ENCODE assay signal across 8 cellular contexts in the genomic region with DNA sequence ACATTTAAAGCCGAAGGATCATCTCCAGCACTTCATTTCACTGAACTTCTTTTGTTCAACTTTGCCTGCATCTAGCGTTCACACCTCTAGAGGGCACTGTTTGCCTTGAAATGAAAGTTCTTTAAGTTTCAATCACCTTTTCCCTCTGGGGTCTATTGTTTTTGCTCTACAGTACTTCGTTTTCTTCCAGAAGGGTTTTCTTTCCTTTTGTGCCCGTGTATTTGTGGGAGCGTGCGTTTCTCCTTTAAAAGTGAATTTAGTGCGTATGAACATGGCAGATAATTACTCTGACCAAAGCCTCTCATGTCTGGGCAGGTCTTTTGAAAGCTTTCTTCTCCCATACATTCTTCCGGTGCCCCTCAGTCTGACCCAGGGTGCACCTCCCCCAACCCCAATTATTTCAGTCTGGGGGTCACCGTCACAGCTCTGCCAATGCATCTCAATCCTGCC.
DNase-seq lines count a peak whose midpoint lies in the region; ATAC-seq and TF ChIP-seq lines count a peak whose summit lies in the region.

No MANE protein-coding gene starts in this region.

- intact Hi-C loops in breast epithelium (cut with DNase I; ENCODE audit: low total_unique reads) = no loop called here

- DNase-seq in activated T-cell treated with anti-CD3 and anti-CD28 coated beads for 24 hours (ENCODE audit: low read depth) (peak; percentile 12), activated T-cell treated with anti-CD3 and anti-CD28 coated beads for 4 hours (no peak), Kasumi-1 (lab: John Stamatoyannopoulos, UW) (peak; percentile 24 to 55), OCI-M1 (lab: John Stamatoyannopoulos, UW) (peak; percentile 86), breast epithelium (ENCODE audit: low spot score in 2 of 2) (no peak)
- DNase-seq in stimulated activated naive CD4-positive, alpha-beta T cell treated with Interleukin-2 at 50 U/mL for 16 hours (lab: John Stamatoyannopoulos, UW) = peak; percentile 1

- H3K27ac ChIP-seq in breast epithelium (no peak overlapping the region), liver (ENCODE audit: low read depth in 1 of 2, low read length in 2 of 2) (no peak overlapping the region)

- peak in 2 of 3 donors; percentile 35 to 54 for TF ChIP-seq CTCF in breast epithelium (IDR thresholded peaks at IDR 0.05)
- peak; percentile 76 for TF ChIP-seq CTCF in liver (IDR thresholded peaks at IDR 0.05; ENCODE audit: low read depth, low read length, missing input control)

- no peaks in the 10 kb centered on the region for H3K27me3 ChIP-seq in breast epithelium
- peaks cover 0 to 3% (median 0%) of the 10 kb centered on the region in 4 donors for H3K27me3 ChIP-seq in liver (ENCODE audit: control insufficient read depth in 4 of 4, insufficient read depth in 4 of 4, low read length in 3 of 4)

- no peaks in the 10 kb centered on the region for H3K36me3 ChIP-seq in breast epithelium
- H3K36me3 ChIP-seq in liver (ENCODE audit: control insufficient read depth in 4 of 4, insufficient read depth in 3 of 4, low read depth in 1 of 4, low read length in 3 of 4) = no peaks in the 10 kb centered on the region

- no peak for TF ChIP-seq POLR2A in breast epithelium (IDR thresholded peaks at IDR 0.05)

- no peaks in the 10 kb centered on the region for H3K9me3 ChIP-seq in breast epithelium
- no peaks in the 10 kb centered on the region for H3K9me3 ChIP-seq in liver (ENCODE audit: control insufficient read depth in 4 of 4, low read length in 3 of 4)

- ATAC-seq in HG02678 (IDR thresholded peaks at IDR 0.05; ENCODE audit: unreplicated experiment) = no peak

- H3K4me3 ChIP-seq in breast epithelium (no peak overlapping the region), liver (ENCODE audit: low read depth in 1 of 3, low read length in 3 of 3) (no peak overlapping the region)

- peak; percentile 77 to 82 for TF ChIP-seq RAD21 in liver (IDR thresholded peaks at IDR 0.05)

- WGBS in liver = 17% methylated on average over 9 of the region's 9 CpGs

- H3K9ac ChIP-seq in liver (ENCODE audit: low read depth in 1 of 2, low read length in 2 of 2) = no peak overlapping the region

- H3K4me1 ChIP-seq in breast epithelium = no peaks in the 10 kb centered on the region
- no peaks in the 10 kb centered on the region for H3K4me1 ChIP-seq in liver (ENCODE audit: control insufficient read depth in 4 of 4, insufficient read depth in 4 of 4, low read length in 3 of 4)

TF ChIP-seq in liver, 16 proteins besides CTCF, POLR2A, EP300 and RAD21:
- no peak for TF ChIP-seq NR2F2 (IDR thresholded peaks at IDR 0.05)
- no peak for TF ChIP-seq YY1 (IDR thresholded peaks at IDR 0.05)
- TF ChIP-seq, protein P1, sequence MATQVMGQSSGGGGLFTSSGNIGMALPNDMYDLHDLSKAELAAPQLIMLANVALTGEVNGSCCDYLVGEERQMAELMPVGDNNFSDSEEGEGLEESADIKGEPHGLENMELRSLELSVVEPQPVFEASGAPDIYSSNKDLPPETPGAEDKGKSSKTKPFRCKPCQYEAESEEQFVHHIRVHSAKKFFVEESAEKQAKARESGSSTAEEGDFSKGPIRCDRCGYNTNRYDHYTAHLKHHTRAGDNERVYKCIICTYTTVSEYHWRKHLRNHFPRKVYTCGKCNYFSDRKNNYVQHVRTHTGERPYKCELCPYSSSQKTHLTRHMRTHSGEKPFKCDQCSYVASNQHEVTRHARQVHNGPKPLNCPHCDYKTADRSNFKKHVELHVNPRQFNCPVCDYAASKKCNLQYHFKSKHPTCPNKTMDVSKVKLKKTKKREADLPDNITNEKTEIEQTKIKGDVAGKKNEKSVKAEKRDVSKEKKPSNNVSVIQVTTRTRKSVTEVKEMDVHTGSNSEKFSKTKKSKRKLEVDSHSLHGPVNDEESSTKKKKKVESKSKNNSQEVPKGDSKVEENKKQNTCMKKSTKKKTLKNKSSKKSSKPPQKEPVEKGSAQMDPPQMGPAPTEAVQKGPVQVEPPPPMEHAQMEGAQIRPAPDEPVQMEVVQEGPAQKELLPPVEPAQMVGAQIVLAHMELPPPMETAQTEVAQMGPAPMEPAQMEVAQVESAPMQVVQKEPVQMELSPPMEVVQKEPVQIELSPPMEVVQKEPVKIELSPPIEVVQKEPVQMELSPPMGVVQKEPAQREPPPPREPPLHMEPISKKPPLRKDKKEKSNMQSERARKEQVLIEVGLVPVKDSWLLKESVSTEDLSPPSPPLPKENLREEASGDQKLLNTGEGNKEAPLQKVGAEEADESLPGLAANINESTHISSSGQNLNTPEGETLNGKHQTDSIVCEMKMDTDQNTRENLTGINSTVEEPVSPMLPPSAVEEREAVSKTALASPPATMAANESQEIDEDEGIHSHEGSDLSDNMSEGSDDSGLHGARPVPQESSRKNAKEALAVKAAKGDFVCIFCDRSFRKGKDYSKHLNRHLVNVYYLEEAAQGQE (IDR thresholded peaks at IDR 0.05) = no peak
TF ChIP-seq in liver: peak in this region for 0.

Comparison
In these comparisons a context has a peak if more than half of its experiments do, and no peak if none do; other contexts are left out.
1. DNase-seq: peak in activated T-cell treated with anti-CD3 and anti-CD28 coated beads for 24 hours (single experiment), Kasumi-1 (2 of 2), OCI-M1 (single experiment) and stimulated activated naive CD4-positive, alpha-beta T cell treated with Interleukin-2 at 50 U/mL for 16 hours (single experiment); none in activated T-cell treated with anti-CD3 and anti-CD28 coated beads for 4 hours (single experiment) and breast epithelium (0 of 2).